12 cellular contexts compared by ENCODE assay signal in genomic region chr5:65041296-65042158, GRCh38.
DNase-seq lines count a peak whose midpoint lies in the region; TF ChIP-seq lines count a peak whose summit lies in the region.
"Had no signal": no experiment of that assay in that cellular context is flagged by ENCODE, and none has a peak within 500 bp of the region (broad histone marks: within the 10 kb centered on the region; RNA-seq: fewer than 3 reads in every experiment).

No MANE protein-coding gene starts in this region.

- peak overlapping the region; percentile 3 for H3K27ac Mint-ChIP-seq in stimulated activated naive CD8-positive, alpha-beta T cell treated with anti-CD3 and anti-CD28 coated beads, Interleukin-15, Interleukin-2, amounts not matched to agents 100 ng/mL and 50 ng/mL, for 24 hours
- H3K27ac Mint-ChIP-seq: WTC11 had no signal

- no peaks in the 10 kb centered on the region for H3K36me3 ChIP-seq in H7 (replicated peaks; ENCODE audit: control insufficient read depth, insufficient read depth, low read length)
- H3K36me3 ChIP-seq: thyroid gland had no signal

- no peak for TF ChIP-seq CTCF in foreskin fibroblast (IDR thresholded peaks at IDR 0.05; ENCODE audit: low read depth, low read length)

- H3K4me1 Mint-ChIP-seq in stimulated activated naive CD8-positive, alpha-beta T cell treated with anti-CD3 and anti-CD28 coated beads, Interleukin-15, Interleukin-2, amounts not matched to agents 100 ng/mL and 50 ng/mL, for 24 hours (ENCODE audit: low read depth) = peaks cover 44% of the 10 kb centered on the region

- no peaks in the 10 kb centered on the region for H3K36me3 Mint-ChIP-seq in stimulated activated naive CD8-positive, alpha-beta T cell treated with anti-CD3 and anti-CD28 coated beads, Interleukin-15, Interleukin-2, amounts not matched to agents 100 ng/mL and 50 ng/mL, for 24 hours (ENCODE audit: low read depth)
- H3K36me3 Mint-ChIP-seq: WTC11 had no signal

- H3K4me3 Mint-ChIP-seq in stimulated activated naive CD8-positive, alpha-beta T cell treated with anti-CD3 and anti-CD28 coated beads, Interleukin-15, Interleukin-2, amounts not matched to agents 100 ng/mL and 50 ng/mL, for 24 hours = no peak overlapping the region
- H3K4me3 Mint-ChIP-seq: WTC11 had no signal

- DNase-seq in HS-5 (ENCODE audit: low read depth) = peak; percentile 79
- DNase-seq in SIG-M5 (lab: John Stamatoyannopoulos, UW) = peak; percentile 23
- peak; percentile 62 to 67 for DNase-seq in foreskin fibroblast
- no peak for DNase-seq in KG1 (lab: John Stamatoyannopoulos, UW)
- DNase-seq in H7 = no peak
- DNase-seq in activated CD4-positive, CD25-positive, alpha-beta regulatory T cell treated with anti-CD3 and anti-CD28 coated beads, Interleukin-2, amount 50 U/mL, for 72 hours = no peak
- DNase-seq: NCI-H510A treated with DMSO at 0.1 percent for 48 hours, SHP77 treated with DMSO at 0.1 percent for 48 hours, thyroid gland had no signal

- H3K4me3 ChIP-seq in foreskin fibroblast (ENCODE audit: low read depth in 1 of 2, low read length in 2 of 2) = no peak overlapping the region
- no peak overlapping the region for H3K4me3 ChIP-seq in H7 (ENCODE audit: insufficient read depth, low read depth, low read length)
- H3K4me3 ChIP-seq: GM12878, thyroid gland had no signal

- H3K27me3 Mint-ChIP-seq in stimulated activated naive CD8-positive, alpha-beta T cell treated with anti-CD3 and anti-CD28 coated beads, Interleukin-15, Interleukin-2, amounts not matched to agents 100 ng/mL and 50 ng/mL, for 24 hours = no peaks in the 10 kb centered on the region

- H3K9me3 Mint-ChIP-seq in stimulated activated naive CD8-positive, alpha-beta T cell treated with anti-CD3 and anti-CD28 coated beads, Interleukin-15, Interleukin-2, amounts not matched to agents 100 ng/mL and 50 ng/mL, for 24 hours = no peaks in the 10 kb centered on the region
- H3K9me3 Mint-ChIP-seq: WTC11 had no signal

- peaks cover 1% of the 10 kb centered on the region; the same call in 1 of the 2 replicates for H3K27me3 ChIP-seq in H7 (ENCODE audit: control insufficient read depth, insufficient read depth, low read length)
- H3K27me3 ChIP-seq: thyroid gland had no signal

Comparison
In these comparisons a context has a peak if more than half of its experiments do, and no peak if none do; other contexts are left out.
1. DNase-seq: peak in HS-5 (single experiment), SIG-M5 (single experiment) and foreskin fibroblast (2 of 2); none in KG1 (single experiment), H7 (single experiment) and activated CD4-positive, CD25-positive, alpha-beta regulatory T cell treated with anti-CD3 and anti-CD28 coated beads, Interleukin-2, amount 50 U/mL, for 72 hours (single experiment).